ENCODE assay signal across 15 cellular contexts in the genomic region with DNA sequence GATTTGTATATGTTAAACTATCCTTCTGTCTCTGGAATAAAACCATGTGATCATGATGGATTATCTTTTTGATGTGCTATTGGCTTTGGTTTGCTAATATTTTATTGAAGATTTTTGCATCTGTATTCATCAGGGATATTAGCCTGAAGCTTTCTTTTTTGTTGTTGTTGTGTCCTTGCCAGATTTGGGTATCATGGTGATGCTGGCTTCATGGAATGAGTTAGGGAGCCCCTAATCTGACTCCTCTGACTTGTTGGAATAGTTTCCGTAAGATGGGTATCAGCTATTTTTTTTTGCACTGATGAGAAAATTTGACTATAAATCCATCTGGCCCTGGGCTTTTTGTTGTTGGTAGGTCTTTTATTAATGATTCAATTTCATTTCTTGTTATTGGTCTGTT. TPM values are rescaled to one million over a fixed set of nuclear protein-coding genes. Genes with fewer than 3 reads are reported as not detected.
DNase-seq lines count a peak whose midpoint lies in the region; ATAC-seq and TF ChIP-seq lines count a peak whose summit lies in the region.
"Had no signal": no experiment of that assay in that cellular context is flagged by ENCODE, and none has a peak within 500 bp of the region (broad histone marks: within the 10 kb centered on the region; RNA-seq: fewer than 3 reads in every experiment).

No MANE protein-coding gene starts in this region.

- H3K9ac ChIP-seq in MM.1S (ENCODE audit: low read length): no peak overlapping the region
- H3K9ac ChIP-seq in trophoblast cell (ENCODE audit: low read length): no peak overlapping the region

- H3K9me2 ChIP-seq in MM.1S (replicated peaks; ENCODE audit: insufficient read depth, low read length): no peaks in the 10 kb centered on the region

- H3K4me1 ChIP-seq in CD4-positive, alpha-beta memory T cell (ENCODE audit: insufficient read depth, low read length): peaks cover 40% of the 10 kb centered on the region
- H3K4me1 ChIP-seq in MM.1S (ENCODE audit: low read length) (peaks cover 31% of the 10 kb centered on the region), trophoblast cell (ENCODE audit: control insufficient read depth in 1 of 2, insufficient read depth in 2 of 2, low read length in 2 of 2) (peaks cover 9 to 15% of the 10 kb centered on the region in 2 experiments), prostate gland (replicated peaks) (no peaks in the 10 kb centered on the region)
- peaks cover 30% of the 10 kb centered on the region for H3K4me1 ChIP-seq in effector memory CD4-positive, alpha-beta T cell (ENCODE audit: control insufficient read depth, insufficient read depth, low read length, poor library complexity, severe bottlenecking)

- peak overlapping the region in 4 of 7 donors; percentile 10 to 88 (median 60) for H3K27ac Mint-ChIP-seq in CD4-positive, alpha-beta memory T cell
- H3K27ac Mint-ChIP-seq in central memory CD8-positive, alpha-beta T cell (ENCODE audit: low read depth): peak overlapping the region; percentile 75
- H3K27ac Mint-ChIP-seq: brain had no signal

- peak overlapping the region; percentile 64 for H2BK5ac ChIP-seq in trophoblast cell (ENCODE audit: low read depth, low read length, poor library complexity)

- peaks cover 13% of the 10 kb centered on the region for H3K79me1 ChIP-seq in trophoblast cell (ENCODE audit: low read length)

- no peak for TF ChIP-seq POLR2A in prostate gland (IDR thresholded peaks at IDR 0.05)

- peak overlapping the region in 3 of 8 donors; percentile 69 to 82 (median 72) for H3K4me3 Mint-ChIP-seq in CD4-positive, alpha-beta memory T cell
- H3K4me3 Mint-ChIP-seq in central memory CD8-positive, alpha-beta T cell: no peak overlapping the region
- H3K4me3 Mint-ChIP-seq: brain had no signal

- H3K36me3 Mint-ChIP-seq in CD4-positive, alpha-beta memory T cell: peaks cover 2 to 9% of the 10 kb centered on the region in 2 donors
- peaks cover 4% of the 10 kb centered on the region for H3K36me3 Mint-ChIP-seq in central memory CD8-positive, alpha-beta T cell (ENCODE audit: insufficient read depth)

- no peaks in the 10 kb centered on the region for H3K36me3 ChIP-seq in CD4-positive, alpha-beta memory T cell (ENCODE audit: insufficient read depth, low read length)
- no peaks in the 10 kb centered on the region for H3K36me3 ChIP-seq in MM.1S (replicated peaks; ENCODE audit: insufficient read depth, low read length)
- H3K36me3 ChIP-seq in trophoblast cell (ENCODE audit: control insufficient read depth in 1 of 2, insufficient read depth in 2 of 2, low read length in 2 of 2): peaks cover 2 to 12% of the 10 kb centered on the region in 2 experiments
- no peaks in the 10 kb centered on the region for H3K36me3 ChIP-seq in prostate gland
- no peaks in the 10 kb centered on the region for H3K36me3 ChIP-seq in effector memory CD4-positive, alpha-beta T cell (ENCODE audit: control insufficient read depth, insufficient read depth, low read length)
- H3K36me3 ChIP-seq: ovary had no signal

- no peak for ATAC-seq in central memory CD8-positive, alpha-beta T cell (replicated peaks; ENCODE audit: extremely low read depth, poor library complexity, severe bottlenecking)
- ATAC-seq in GM21447 (IDR thresholded peaks at IDR 0.05; ENCODE audit: unreplicated experiment): no peak
- ATAC-seq: left lobe of liver had no signal

- WGBS in trophoblast cell (ENCODE audit: extremely low coverage, insufficient coverage, insufficient read length): no CpG with 5 or more reads among the region's 1 CpG
- WGBS in prostate gland: 97% methylated on average over 1 of the region's 1 CpG

- no peaks in the 10 kb centered on the region for H4K20me1 ChIP-seq in MM.1S (ENCODE audit: insufficient read depth, low read length)

- H3K23ac ChIP-seq in trophoblast cell (ENCODE audit: low read length): no peak overlapping the region

- no peak overlapping the region for H3K27ac ChIP-seq in CD4-positive, alpha-beta memory T cell (ENCODE audit: low read depth, low read length)
- peak overlapping the region; percentile 82 for H3K27ac ChIP-seq in MM.1S (ENCODE audit: low read length)
- H3K27ac ChIP-seq in trophoblast cell (ENCODE audit: low read depth, low read length): peak overlapping the region; percentile 99
- H3K27ac ChIP-seq in coronary artery: no peak overlapping the region
- peak overlapping the region in 1 of 2 donors; percentile 1 for H3K27ac ChIP-seq in prostate gland
- H3K27ac ChIP-seq in effector memory CD4-positive, alpha-beta T cell (ENCODE audit: insufficient read depth, low read length, poor library complexity, severe bottlenecking): no peak overlapping the region
- H3K27ac ChIP-seq: ovary had no signal

- H3K4me2 ChIP-seq in MM.1S (ENCODE audit: low read depth, low read length) (peak overlapping the region; percentile 35; the same call in 1 of the 2 replicates), trophoblast cell (ENCODE audit: low read length) (peak overlapping the region; percentile 42)

- H3K14ac ChIP-seq in trophoblast cell (ENCODE audit: low read length): no peak overlapping the region

- intact Hi-C loops in CD4-positive, alpha-beta memory T cell (cut with micrococcal nuclease): loop anchor here (1.0 to 5.0 kb wide), 2 partner anchors 44 to 68 kb away; a partner anchor contains a TSS
- intact Hi-C loops in prostate gland (cut with DNase I): no loop called here

- no peak overlapping the region for H4K12ac ChIP-seq in trophoblast cell (ENCODE audit: low read depth, low read length)

- H4K91ac ChIP-seq in trophoblast cell (ENCODE audit: low read depth, low read length): peak overlapping the region; percentile 61

- H2AFZ ChIP-seq in MM.1S (ENCODE audit: low read length): peak overlapping the region; percentile 27; the same call in 1 of the 2 replicates
- no peak overlapping the region for H2AFZ ChIP-seq in trophoblast cell (ENCODE audit: insufficient read depth, low read length, poor library complexity)

- peaks cover 15% of the 10 kb centered on the region for H3F3A ChIP-seq in MM.1S (ENCODE audit: insufficient read depth, low read length)

- no peaks in the 10 kb centered on the region for H3K9me3 ChIP-seq in CD4-positive, alpha-beta memory T cell (ENCODE audit: control insufficient read depth in 1 of 2, low read length in 2 of 2)
- H3K9me3 ChIP-seq in MM.1S (replicated peaks; ENCODE audit: insufficient read depth, low read length): no peaks in the 10 kb centered on the region
- H3K9me3 ChIP-seq in trophoblast cell (ENCODE audit: insufficient read depth, low read depth, low read length): no peaks in the 10 kb centered on the region
- H3K9me3 ChIP-seq in prostate gland: no peaks in the 10 kb centered on the region
- no peaks in the 10 kb centered on the region for H3K9me3 ChIP-seq in effector memory CD4-positive, alpha-beta T cell (ENCODE audit: control insufficient read depth, low read length)
- H3K9me3 ChIP-seq: ovary had no signal

- H3K9me3 Mint-ChIP-seq in CD4-positive, alpha-beta memory T cell: peaks cover 0 to 19% (median 5%) of the 10 kb centered on the region in 8 donors
- H3K9me3 Mint-ChIP-seq in central memory CD8-positive, alpha-beta T cell: no peaks in the 10 kb centered on the region

- H3K27me3 Mint-ChIP-seq in CD4-positive, alpha-beta memory T cell: no peaks in the 10 kb centered on the region
- H3K27me3 Mint-ChIP-seq in central memory CD8-positive, alpha-beta T cell: no peaks in the 10 kb centered on the region
- H3K27me3 Mint-ChIP-seq: brain had no signal

- H3K4ac ChIP-seq in trophoblast cell (ENCODE audit: low read depth, low read length): no peak overlapping the region

- H2AK5ac ChIP-seq in trophoblast cell (ENCODE audit: low read length): no peak overlapping the region

- no peaks in the 10 kb centered on the region for H3K27me3 ChIP-seq in CD4-positive, alpha-beta memory T cell (ENCODE audit: insufficient read depth, low read length)
- H3K27me3 ChIP-seq in MM.1S (replicated peaks; ENCODE audit: insufficient read depth, low read length) (no peaks in the 10 kb centered on the region), trophoblast cell (ENCODE audit: insufficient read depth, low read length) (no peaks in the 10 kb centered on the region), prostate gland (replicated peaks; ENCODE audit: insufficient read depth) (no peaks in the 10 kb centered on the region)
- H3K27me3 ChIP-seq in effector memory CD4-positive, alpha-beta T cell (replicated peaks; ENCODE audit: control insufficient read depth, insufficient read depth, low read length, poor library complexity, severe bottlenecking): no peaks in the 10 kb centered on the region
- H3K27me3 ChIP-seq: heart left ventricle, ovary had no signal

- DNase-seq in CD4-positive, alpha-beta memory T cell: no peak
- no peak for DNase-seq in MM.1S
- DNase-seq in central memory CD8-positive, alpha-beta T cell (ENCODE audit: low spot score in 2 of 2): no peak
- DNase-seq in trophoblast cell: no peak
- no peak for DNase-seq in coronary artery (ENCODE audit: low spot score)
- no peak for DNase-seq in prostate gland (ENCODE audit: low spot score)
- DNase-seq in effector memory CD4-positive, alpha-beta T cell: no peak
- DNase-seq: activated CD4-positive, alpha-beta T cell treated with anti-CD3 and anti-CD28 coated beads for 1 hour; C1 segment of cervical spinal cord; heart left ventricle; NCI-H1694 treated with DMSO at 0.1 percent for 48 hours; ovary had no signal

- no peak for TF ChIP-seq CTCF in MM.1S (IDR thresholded peaks at IDR 0.05; ENCODE audit: low read length)
- TF ChIP-seq CTCF in coronary artery (IDR thresholded peaks at IDR 0.05): no peak
- TF ChIP-seq CTCF in prostate gland (IDR thresholded peaks at IDR 0.05): no peak

- POLR2A ChIA-PET in CD4-positive, alpha-beta memory T cell (lab: Charles Lee; ENCODE audit: partially characterized antibody): interaction anchor here (1.8 kb wide), 1 partner anchor 46 kb away, joined by 4 read pairs; a partner anchor contains a TSS

- H3K4me1 Mint-ChIP-seq in CD4-positive, alpha-beta memory T cell: peaks cover 35 to 47% (median 43%) of the 10 kb centered on the region in 4 donors
- peaks cover 57% of the 10 kb centered on the region for H3K4me1 Mint-ChIP-seq in central memory CD8-positive, alpha-beta T cell
- H3K4me1 Mint-ChIP-seq: brain had no signal

- H4K8ac ChIP-seq in trophoblast cell (ENCODE audit: low read depth, low read length): no peak overlapping the region

- H3K79me2 ChIP-seq in MM.1S (ENCODE audit: low read length): no peaks in the 10 kb centered on the region
- H3K79me2 ChIP-seq in trophoblast cell (ENCODE audit: control insufficient read depth, insufficient read depth, low read length, poor library complexity): peaks cover 7% of the 10 kb centered on the region

- CTCF ChIA-PET in CD4-positive, alpha-beta memory T cell (lab: Charles Lee; ENCODE audit: partially characterized antibody): interaction anchor here (1.5 kb wide), 1 partner anchor 33 kb away, joined by 8 read pairs; no protein-coding TSS in a partner anchor

- H2BK12ac ChIP-seq in trophoblast cell (ENCODE audit: low read length): no peak overlapping the region

- H3K18ac ChIP-seq in trophoblast cell (ENCODE audit: low read length): no peak overlapping the region

- H2BK120ac ChIP-seq in trophoblast cell (ENCODE audit: insufficient read depth, low read length, poor library complexity): peak overlapping the region; percentile 55

- H3K4me3 ChIP-seq in CD4-positive, alpha-beta memory T cell (ENCODE audit: low read length in 2 of 2): no peak overlapping the region
- H3K4me3 ChIP-seq in MM.1S (ENCODE audit: low read length) (no peak overlapping the region), trophoblast cell (ENCODE audit: low read depth, low read length) (no peak overlapping the region), coronary artery (no peak overlapping the region), prostate gland (no peak overlapping the region)
- no peak overlapping the region for H3K4me3 ChIP-seq in effector memory CD4-positive, alpha-beta T cell (ENCODE audit: insufficient read depth, low read depth, low read length, poor library complexity, severe bottlenecking)
- H3K4me3 ChIP-seq: heart left ventricle, ovary had no signal

RNA-seq across cellular contexts. Expression of a gene that starts 45.7 kb away (rescaled TPM):
- total RNA-seq in CD4-positive, alpha-beta memory T cell: 1 to 10 TPM; 3.1 to 4.2 TPM
- 1 to 10 TPM; 2.0 to 2.7 TPM for polyA plus RNA-seq in CD4-positive, alpha-beta memory T cell
- 196 and 211 TPM in 2 replicates for polyA plus RNA-seq in trophoblast cell (2013)
- total RNA-seq in prostate gland: 10 to 100 TPM; 10.9 to 17.0 TPM

Comparison
In these comparisons a context has a peak if more than half of its experiments do, and no peak if none do; other contexts are left out.
1. H3K27ac ChIP-seq: peak in MM.1S (single experiment) and trophoblast cell (single experiment); none in CD4-positive, alpha-beta memory T cell (single experiment), coronary artery (0 of 2) and effector memory CD4-positive, alpha-beta T cell (single experiment).